In genomic region chr12:8251616-8252015, GRCh38 we compare ENCODE assay signal across 5 cellular contexts. TPM values are rescaled to one million over a fixed set of nuclear protein-coding genes. Genes with fewer than 3 reads are reported as not detected.
"Had no signal": no experiment of that assay in that cellular context is flagged by ENCODE, and none has a peak within 500 bp of the region (broad histone marks: within the 10 kb centered on the region; RNA-seq: fewer than 3 reads in every experiment).

No MANE protein-coding gene starts in this region.

RNA-seq across cellular contexts. Expression of gene FAM90A1, which starts 24.2 kb away (rescaled TPM):
- total RNA-seq: dermis microvascular lymphatic vessel endothelial cell, fibroblast of villous mesenchyme, progenitor cell of endocrine pancreas, transverse colon had no signal
- polyA plus RNA-seq: naive thymus-derived CD4-positive, alpha-beta T cell had no signal
